In genomic region chr1:14522331-14523241, GRCh38 we compare ENCODE assay signal across 1 cellular context.
TF ChIP-seq lines count a peak whose summit lies in the region.

No MANE protein-coding gene starts in this region.

TF ChIP-seq in GM23338, 12 proteins besides CTCF, POLR2A, EP300 and RAD21 (continued from another document):
- TF ChIP-seq, protein P1, sequence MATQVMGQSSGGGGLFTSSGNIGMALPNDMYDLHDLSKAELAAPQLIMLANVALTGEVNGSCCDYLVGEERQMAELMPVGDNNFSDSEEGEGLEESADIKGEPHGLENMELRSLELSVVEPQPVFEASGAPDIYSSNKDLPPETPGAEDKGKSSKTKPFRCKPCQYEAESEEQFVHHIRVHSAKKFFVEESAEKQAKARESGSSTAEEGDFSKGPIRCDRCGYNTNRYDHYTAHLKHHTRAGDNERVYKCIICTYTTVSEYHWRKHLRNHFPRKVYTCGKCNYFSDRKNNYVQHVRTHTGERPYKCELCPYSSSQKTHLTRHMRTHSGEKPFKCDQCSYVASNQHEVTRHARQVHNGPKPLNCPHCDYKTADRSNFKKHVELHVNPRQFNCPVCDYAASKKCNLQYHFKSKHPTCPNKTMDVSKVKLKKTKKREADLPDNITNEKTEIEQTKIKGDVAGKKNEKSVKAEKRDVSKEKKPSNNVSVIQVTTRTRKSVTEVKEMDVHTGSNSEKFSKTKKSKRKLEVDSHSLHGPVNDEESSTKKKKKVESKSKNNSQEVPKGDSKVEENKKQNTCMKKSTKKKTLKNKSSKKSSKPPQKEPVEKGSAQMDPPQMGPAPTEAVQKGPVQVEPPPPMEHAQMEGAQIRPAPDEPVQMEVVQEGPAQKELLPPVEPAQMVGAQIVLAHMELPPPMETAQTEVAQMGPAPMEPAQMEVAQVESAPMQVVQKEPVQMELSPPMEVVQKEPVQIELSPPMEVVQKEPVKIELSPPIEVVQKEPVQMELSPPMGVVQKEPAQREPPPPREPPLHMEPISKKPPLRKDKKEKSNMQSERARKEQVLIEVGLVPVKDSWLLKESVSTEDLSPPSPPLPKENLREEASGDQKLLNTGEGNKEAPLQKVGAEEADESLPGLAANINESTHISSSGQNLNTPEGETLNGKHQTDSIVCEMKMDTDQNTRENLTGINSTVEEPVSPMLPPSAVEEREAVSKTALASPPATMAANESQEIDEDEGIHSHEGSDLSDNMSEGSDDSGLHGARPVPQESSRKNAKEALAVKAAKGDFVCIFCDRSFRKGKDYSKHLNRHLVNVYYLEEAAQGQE (IDR thresholded peaks at IDR 0.05; ENCODE audit: unreplicated experiment) = no peak
- no peak for TF ChIP-seq ZNF114 (CRISPR knock-in tag; IDR thresholded peaks at IDR 0.05)
- TF ChIP-seq POLR2AphosphoS5 (IDR thresholded peaks at IDR 0.05; ENCODE audit: low read depth) = no peak
- TF ChIP-seq NANOG (IDR thresholded peaks at IDR 0.05; ENCODE audit: borderline replicate concordance) = no peak
